Comparison of ENCODE assay signal across 27 cellular contexts in the genomic region with DNA sequence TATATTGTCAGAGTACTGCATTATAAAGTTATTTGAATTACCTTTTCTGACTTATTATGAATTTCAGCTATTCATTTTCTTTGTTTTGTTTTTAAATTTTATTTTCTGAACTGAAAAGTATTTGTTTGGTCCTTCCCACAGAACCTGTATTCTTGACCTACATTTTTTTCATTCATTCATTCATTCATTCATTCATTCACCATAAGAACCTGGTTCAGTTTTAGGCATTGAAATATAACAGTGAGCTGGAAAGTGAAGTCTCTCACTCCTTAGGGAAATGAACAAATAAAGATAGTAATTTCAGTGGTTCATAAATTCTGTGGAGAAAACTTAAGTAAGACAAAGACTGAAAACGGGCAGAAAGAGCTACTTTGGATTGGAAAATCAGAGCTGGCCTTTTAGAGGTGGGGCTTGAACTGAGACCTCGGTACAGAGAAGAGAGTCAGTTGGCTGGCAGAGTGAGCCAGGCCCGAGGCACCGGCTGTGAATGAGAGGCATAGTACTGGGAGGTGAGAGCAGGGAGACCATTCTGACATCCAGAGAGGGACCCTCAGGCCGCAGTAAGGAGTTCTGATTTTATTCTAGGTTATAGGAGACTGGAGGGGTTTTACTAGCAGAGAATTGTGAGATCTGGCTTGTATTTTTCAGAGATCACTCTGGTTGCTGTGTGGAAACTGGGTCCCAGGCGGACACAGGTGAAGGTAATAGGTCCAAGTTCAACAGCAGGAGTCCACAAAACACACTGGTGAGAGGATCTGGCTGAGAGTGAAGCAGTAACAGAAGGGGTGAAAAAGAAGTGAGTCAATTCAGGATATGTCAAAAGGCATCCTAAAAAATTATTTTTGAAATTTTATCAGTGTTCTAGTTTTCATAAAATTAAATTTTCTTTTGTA.
DNase-seq lines count a peak whose midpoint lies in the region; ATAC-seq, FAIRE-seq and TF ChIP-seq lines count a peak whose summit lies in the region.
"Had no signal": no experiment of that assay in that cellular context is flagged by ENCODE, and none has a peak within 500 bp of the region (broad histone marks: within the 10 kb centered on the region; RNA-seq: fewer than 3 reads in every experiment).

No MANE protein-coding gene starts in this region.

- H3K27me3 ChIP-seq in GM23338 (ENCODE audit: insufficient read depth) (no peaks in the 10 kb centered on the region), astrocyte (ENCODE audit: insufficient read depth, low read length) (no peaks in the 10 kb centered on the region), endothelial cell of umbilical vein (ENCODE audit: control insufficient read depth in 2 of 2, insufficient read depth in 2 of 2, low read length in 2 of 2) (no peaks in the 10 kb centered on the region), neuronal stem cell (ENCODE audit: control insufficient read depth in 3 of 3, insufficient read depth in 3 of 3, low read depth in 1 of 3, low read length in 3 of 3) (no peaks in the 10 kb centered on the region), SJCRH30 (no peaks in the 10 kb centered on the region)
- H3K27me3 ChIP-seq: MG63 had no signal

- TF ChIP-seq CTCF in GM23338 (conservative IDR thresholded peaks at IDR 0.05; ENCODE audit: low read depth in 2 of 2), result no peak
- TF ChIP-seq CTCF in astrocyte (IDR thresholded peaks at IDR 0.05; ENCODE audit: insufficient read depth, low read depth, low read length), result no peak
- no peak for TF ChIP-seq CTCF in endothelial cell of umbilical vein (IDR thresholded peaks at IDR 0.05; ENCODE audit: extremely low read depth in 1 of 2, insufficient read depth in 1 of 2, low read depth in 1 of 2, low read length in 2 of 2)

- H3K9me3 ChIP-seq in astrocyte (ENCODE audit: insufficient read depth, low read depth, low read length), result no peaks in the 10 kb centered on the region
- H3K9me3 ChIP-seq in endothelial cell of umbilical vein (replicated peaks; ENCODE audit: control insufficient read depth, insufficient read depth, low read length), result no peaks in the 10 kb centered on the region
- no peaks in the 10 kb centered on the region for H3K9me3 ChIP-seq in neuronal stem cell (replicated peaks in 1 of 2; ENCODE audit: control insufficient read depth in 2 of 2, insufficient read depth in 1 of 2, low read depth in 1 of 2, low read length in 2 of 2)
- H3K9me3 ChIP-seq in SJCRH30 (replicated peaks), result no peaks in the 10 kb centered on the region
- H3K9me3 ChIP-seq: MG63 had no signal

- H3K9ac ChIP-seq in astrocyte (ENCODE audit: low read length) (no peak overlapping the region), endothelial cell of umbilical vein (replicated peaks; ENCODE audit: extremely low read depth, insufficient read depth, low read length) (no peak overlapping the region), neuronal stem cell (ENCODE audit: low read depth, low read length, poor library complexity) (no peak overlapping the region)

- H3K27ac Mint-ChIP-seq in GM23338 (no peak overlapping the region), astrocyte (ENCODE audit: unreplicated experiment) (peak overlapping the region; percentile 8)
- H3K27ac Mint-ChIP-seq: IgD-negative memory B cell had no signal

- H2BK5ac ChIP-seq in neuronal stem cell (ENCODE audit: low read length), result no peak overlapping the region

- DNase-seq in GM23338 (ENCODE audit: low spot score), result no peak
- DNase-seq in astrocyte (ENCODE audit: low read depth), result no peak
- no peak for DNase-seq in endothelial cell of umbilical vein (ENCODE audit: low read depth, low spot score)
- no peak for DNase-seq in neuronal stem cell (ENCODE audit: low spot score)
- DNase-seq in activated naive CD4-positive, alpha-beta T cell treated with anti-CD3 and anti-CD28 coated beads, Interleukin-2, amount 50 U/mL, for 16 hours, result no peak
- DNase-seq in foreskin melanocyte, result no peak
- DNase-seq in SJCRH30, result no peak
- DNase-seq: ACHN; C1 segment of cervical spinal cord; CD8-positive, alpha-beta memory T cell; DMS53; EL; HCEC 1CT; Kasumi-1; MG63; NCI-H1048; NCI-H1436 treated with DMSO at 0.1 percent for 48 hours; NCI-H2081; NCI-H2171 treated with DMSO at 0.1 percent for 48 hours; NCI-H510A; NCI-H774; OCI-M1 had no signal

- peaks cover 2% of the 10 kb centered on the region for H3K79me1 ChIP-seq in neuronal stem cell (ENCODE audit: low read depth, low read length)

- H3K14ac ChIP-seq in neuronal stem cell (ENCODE audit: low read length), result no peak overlapping the region

- H3K4me3 ChIP-seq in GM23338 (no peak overlapping the region), astrocyte (ENCODE audit: insufficient read depth, low read depth, low read length) (no peak overlapping the region), endothelial cell of umbilical vein (replicated peaks in 1 of 3; ENCODE audit: insufficient read depth in 1 of 3, low read depth in 1 of 3, low read length in 3 of 3) (no peak overlapping the region), neuronal stem cell (ENCODE audit: low read length in 2 of 2) (no peak overlapping the region), SJCRH30 (no peak overlapping the region)
- H3K4me3 ChIP-seq: MG63 had no signal

- CTCF ChIA-PET in endothelial cell of umbilical vein (lab: Charles Lee), result interaction anchor here (0.9 to 1.1 kb wide), 2 partner anchors 57 to 81 kb away, joined by 3 to 4 read pairs; no protein-coding TSS in a partner anchor

- H3K4me1 ChIP-seq in GM23338 (ENCODE audit: insufficient read depth), result no peaks in the 10 kb centered on the region
- peaks cover 8% of the 10 kb centered on the region for H3K4me1 ChIP-seq in astrocyte (ENCODE audit: insufficient read depth, low read length)
- H3K4me1 ChIP-seq in endothelial cell of umbilical vein (ENCODE audit: control insufficient read depth, extremely low read depth, insufficient read depth, low read length), result peaks cover 8% of the 10 kb centered on the region
- H3K4me1 ChIP-seq in neuronal stem cell (ENCODE audit: control insufficient read depth in 2 of 2, insufficient read depth in 1 of 2, low read depth in 1 of 2, low read length in 2 of 2), result no peaks in the 10 kb centered on the region
- no peaks in the 10 kb centered on the region for H3K4me1 ChIP-seq in SJCRH30

- POLR2A ChIA-PET in endothelial cell of umbilical vein (lab: Charles Lee), result no interaction called here

- H2BK15ac ChIP-seq in neuronal stem cell (ENCODE audit: low read length), result no peak overlapping the region

- peak overlapping the region; percentile 83 for H2AFZ ChIP-seq in GM23338
- H2AFZ ChIP-seq in astrocyte (ENCODE audit: low read depth, low read length), result peak overlapping the region; percentile 9
- peak overlapping the region; percentile 50 for H2AFZ ChIP-seq in endothelial cell of umbilical vein (ENCODE audit: low read depth, low read length)
- H2AFZ ChIP-seq in neuronal stem cell (ENCODE audit: low read length), result peak overlapping the region; percentile 25

- intact Hi-C loops in endothelial cell of umbilical vein (cut with micrococcal nuclease), result no loop called here

- dilution Hi-C loops in endothelial cell of umbilical vein (cut with MboI; ENCODE audit: extremely low pct_ligation_motif_present, low sequenced_read_pairs), result no loop called here

- H3K27me3 Mint-ChIP-seq in GM23338 (ENCODE audit: insufficient read depth, low read depth, poor library complexity) (peaks cover 4% of the 10 kb centered on the region), astrocyte (ENCODE audit: low read depth, unreplicated experiment) (no peaks in the 10 kb centered on the region)
- H3K27me3 Mint-ChIP-seq: IgD-negative memory B cell had no signal

- H3K4me2 ChIP-seq in GM23338 (no peak overlapping the region), astrocyte (ENCODE audit: low read length) (no peak overlapping the region), endothelial cell of umbilical vein (ENCODE audit: insufficient read depth, low read length) (no peak overlapping the region), neuronal stem cell (ENCODE audit: insufficient read depth, low read length, poor library complexity, severe bottlenecking) (no peak overlapping the region)

- H3K36me3 ChIP-seq in GM23338 (ENCODE audit: insufficient read depth), result no peaks in the 10 kb centered on the region
- no peaks in the 10 kb centered on the region for H3K36me3 ChIP-seq in astrocyte (ENCODE audit: insufficient read depth, low read length)
- no peaks in the 10 kb centered on the region for H3K36me3 ChIP-seq in endothelial cell of umbilical vein (ENCODE audit: control insufficient read depth in 2 of 2, extremely low read depth in 1 of 2, insufficient read depth in 2 of 2, low read length in 2 of 2)
- H3K36me3 ChIP-seq in neuronal stem cell (replicated peaks in 1 of 2; ENCODE audit: control insufficient read depth in 2 of 2, insufficient read depth in 2 of 2, low read length in 2 of 2), result no peaks in the 10 kb centered on the region
- H3K36me3 ChIP-seq in SJCRH30, result no peaks in the 10 kb centered on the region
- H3K36me3 ChIP-seq: MG63 had no signal

- H4K20me1 ChIP-seq in GM23338 (replicated peaks; ENCODE audit: insufficient read depth) (no peaks in the 10 kb centered on the region), astrocyte (ENCODE audit: insufficient read depth, low read length) (no peaks in the 10 kb centered on the region), endothelial cell of umbilical vein (replicated peaks; ENCODE audit: control insufficient read depth, extremely low read depth, insufficient read depth, low read length) (no peaks in the 10 kb centered on the region)

- no peaks in the 10 kb centered on the region for H3K9me3 Mint-ChIP-seq in GM23338
- no peaks in the 10 kb centered on the region for H3K9me3 Mint-ChIP-seq in astrocyte (ENCODE audit: unreplicated experiment)
- H3K9me3 Mint-ChIP-seq: IgD-negative memory B cell had no signal

- H4K91ac ChIP-seq in neuronal stem cell (ENCODE audit: low read depth, low read length, poor library complexity), result no peak overlapping the region

- FAIRE-seq in astrocyte (lab: Jason Lieb, UNC) (no peak), endothelial cell of umbilical vein (lab: Jason Lieb, UNC) (no peak)
- FAIRE-seq: GM12892, GM18507 had no signal

- no peak overlapping the region for H3K4me3 Mint-ChIP-seq in GM23338
- H3K4me3 Mint-ChIP-seq in astrocyte (ENCODE audit: unreplicated experiment), result no peak overlapping the region
- H3K4me3 Mint-ChIP-seq: CD8-positive, alpha-beta memory T cell; IgD-negative memory B cell had no signal

- WGBS in neuronal stem cell (ENCODE audit: extremely low coverage in 2 of 2, insufficient read length in 2 of 2, insufficient replicate concordance in 1 of 2), 2 donors, result no CpG with 5 or more reads among the region's 6 CpGs

- H3K9me1 ChIP-seq in endothelial cell of umbilical vein (replicated peaks; ENCODE audit: control insufficient read depth, extremely low read depth, insufficient read depth, low read length), result no peaks in the 10 kb centered on the region

- no peak overlapping the region for H2AK5ac ChIP-seq in neuronal stem cell (ENCODE audit: low read depth, low read length)

- TF ChIP-seq POLR2A in endothelial cell of umbilical vein (IDR thresholded peaks at IDR 0.05; ENCODE audit: low read depth, low read length), result no peak

- H3F3A ChIP-seq in GM23338 (replicated peaks; ENCODE audit: low read depth), result no peaks in the 10 kb centered on the region

- no peaks in the 10 kb centered on the region for H3K79me2 ChIP-seq in GM23338 (replicated peaks; ENCODE audit: insufficient read depth)
- H3K79me2 ChIP-seq in astrocyte (ENCODE audit: insufficient read depth, low read length), result no peaks in the 10 kb centered on the region
- H3K79me2 ChIP-seq in endothelial cell of umbilical vein (ENCODE audit: control insufficient read depth, insufficient read depth, low read length), result no peaks in the 10 kb centered on the region

- no peak overlapping the region for H3K23ac ChIP-seq in neuronal stem cell (ENCODE audit: low read depth, low read length, poor library complexity)

- no peak overlapping the region for H3K4ac ChIP-seq in neuronal stem cell (ENCODE audit: low read length)

- no peak overlapping the region for H3K18ac ChIP-seq in neuronal stem cell (ENCODE audit: low read length)

- H4K8ac ChIP-seq in neuronal stem cell (ENCODE audit: low read depth, low read length), result no peak overlapping the region

- no peaks in the 10 kb centered on the region for H3K9me2 ChIP-seq in GM23338 (ENCODE audit: insufficient read depth)

- no TSS peak for BruUV-seq in endothelial cell of umbilical vein (replicated peaks; lab: Mats Ljungman, UMichigan)

- H3K4me1 Mint-ChIP-seq in GM23338, result no peaks in the 10 kb centered on the region
- peaks cover 7% of the 10 kb centered on the region for H3K4me1 Mint-ChIP-seq in astrocyte (ENCODE audit: low read depth, unreplicated experiment)
- H3K4me1 Mint-ChIP-seq: CD8-positive, alpha-beta memory T cell had no signal

- H2BK120ac ChIP-seq in neuronal stem cell (ENCODE audit: low read depth, low read length), result no peak overlapping the region

- no peak overlapping the region for H2BK12ac ChIP-seq in neuronal stem cell (ENCODE audit: low read length)

- ATAC-seq in GM23338 (peak; percentile 30; the same call in 1 of the 3 replicates), GM19395 (IDR thresholded peaks at IDR 0.05; ENCODE audit: unreplicated experiment) (no peak)

- H3K36me3 Mint-ChIP-seq in GM23338 (ENCODE audit: low read depth) (no peaks in the 10 kb centered on the region), astrocyte (ENCODE audit: low read depth, unreplicated experiment) (no peaks in the 10 kb centered on the region)
- H3K36me3 Mint-ChIP-seq: CD8-positive, alpha-beta memory T cell had no signal

- H3K27ac ChIP-seq in GM23338 (ENCODE audit: low read depth), result no peak overlapping the region
- no peak overlapping the region for H3K27ac ChIP-seq in astrocyte (ENCODE audit: low read depth, low read length)
- H3K27ac ChIP-seq in endothelial cell of umbilical vein (ENCODE audit: insufficient read depth, low read depth, low read length), result no peak overlapping the region
- no peak overlapping the region for H3K27ac ChIP-seq in neuronal stem cell (replicated peaks; ENCODE audit: low read length)
- H3K27ac ChIP-seq in SJCRH30, result no peak overlapping the region
- H3K27ac ChIP-seq: HL-60 had no signal

Comparison
In these comparisons a context has a peak if more than half of its experiments do, and no peak if none do; other contexts are left out.
1. H2AFZ ChIP-seq: peak in every context shown above with its lines; median percentile 83 in GM23338; 50 in endothelial cell of umbilical vein; 25 in neuronal stem cell; 9 in astrocyte.